7 cellular contexts compared by ENCODE assay signal in the genomic region with DNA sequence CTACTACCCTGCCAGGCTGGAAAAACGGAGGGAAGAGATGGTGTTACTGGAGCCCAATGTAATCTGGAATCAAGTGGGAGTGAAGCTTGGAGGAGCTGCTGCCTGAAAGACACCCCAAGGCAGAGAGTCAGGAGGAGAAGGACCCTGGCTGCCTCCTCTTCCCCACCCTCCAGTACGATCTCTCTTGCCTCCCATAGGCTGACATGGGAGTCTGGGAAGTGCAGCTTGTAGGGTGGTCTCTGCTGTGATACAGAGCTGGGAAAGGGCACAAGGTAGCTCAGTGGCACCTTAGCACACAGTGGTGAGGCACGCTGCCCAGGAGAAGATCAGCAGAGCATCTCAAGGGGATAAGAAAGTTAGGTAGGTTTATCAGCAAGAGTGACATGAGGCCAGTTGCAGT. TPM values are rescaled to one million over a fixed set of nuclear protein-coding genes. Genes with fewer than 3 reads are reported as not detected.
"Had no signal": no experiment of that assay in that cellular context is flagged by ENCODE, and none has a peak within 500 bp of the region (broad histone marks: within the 10 kb centered on the region; RNA-seq: fewer than 3 reads in every experiment).

No MANE protein-coding gene starts in this region.

- H3K27ac Mint-ChIP-seq: GM23338, HFFc6, IgD-negative memory B cell had no signal

- H3K9me3 ChIP-seq: HAP-1 had no signal

- H3K4me1 Mint-ChIP-seq: GM23338, IgD-negative memory B cell had no signal

- H3K4me3 Mint-ChIP-seq: GM23338, HFFc6, IgD-negative memory B cell had no signal

- H3K36me3 Mint-ChIP-seq: IgD-negative memory B cell had no signal

- DNase-seq: HFFc6 had no signal

- H3K9me3 Mint-ChIP-seq: GM23338, IgD-negative memory B cell had no signal

- H3K27ac ChIP-seq: HL-60 had no signal

- ATAC-seq: GM23338, HepG2 had no signal

- H3K4me3 ChIP-seq: GM23338, HAP-1 had no signal

- H3K36me3 ChIP-seq: HAP-1 had no signal

- H3K4me1 ChIP-seq: HAP-1 had no signal

RNA-seq across cellular contexts. Expression of gene EMX2, which starts 35.9 kb away (rescaled TPM):
- total RNA-seq: GM23338, H1, HepG2, HFFc6 had no signal
